ENCODE assay signal across 12 cellular contexts in the genomic region with DNA sequence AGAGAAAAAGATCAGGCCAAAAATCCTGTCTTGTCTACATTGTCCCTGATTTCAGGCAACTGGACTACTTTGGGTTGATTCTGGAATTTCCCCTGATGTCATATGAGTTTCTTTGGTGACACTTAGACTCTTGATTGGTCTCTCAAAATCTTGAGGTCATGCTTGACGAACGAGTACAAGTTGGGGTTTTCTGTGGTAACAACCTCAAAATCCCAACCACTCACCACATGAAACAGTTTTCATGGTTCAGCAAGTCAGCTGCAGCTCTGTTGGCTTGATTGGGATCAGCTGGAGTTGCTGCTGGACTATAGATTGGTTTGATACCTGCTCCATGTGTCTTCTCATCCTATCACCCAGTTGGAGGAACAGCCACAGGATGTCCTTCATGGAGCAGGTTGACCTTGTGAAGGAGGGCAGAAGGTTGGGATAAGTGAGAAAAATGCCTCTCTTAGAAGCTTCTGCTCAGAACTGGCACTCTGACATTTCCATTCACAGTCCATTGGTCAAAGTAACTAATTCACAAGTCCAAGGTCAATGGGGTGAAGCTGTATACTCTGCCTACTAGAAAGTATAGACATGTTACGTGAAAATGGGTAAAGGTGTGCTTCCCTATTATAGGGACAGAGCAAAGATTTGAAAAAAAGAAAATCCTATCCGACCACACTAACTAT.
DNase-seq lines count a peak whose midpoint lies in the region; ATAC-seq lines count a peak whose summit lies in the region.
"Had no signal": no experiment of that assay in that cellular context is flagged by ENCODE, and none has a peak within 500 bp of the region (broad histone marks: within the 10 kb centered on the region; RNA-seq: fewer than 3 reads in every experiment).

No MANE protein-coding gene starts in this region.

- no peaks in the 10 kb centered on the region for H3K36me3 Mint-ChIP-seq in T-cell
- H3K36me3 Mint-ChIP-seq in CD8-positive, alpha-beta memory T cell = no peaks in the 10 kb centered on the region
- H3K36me3 Mint-ChIP-seq: stimulated activated effector memory CD8-positive, alpha-beta T cell treated with anti-CD3 and anti-CD28 coated beads, Interleukin-12 subunit alpha, Interleukin-12 subunit beta, amount 100 ng/mL, for 72 hours had no signal

- no peak overlapping the region for H3K4me3 Mint-ChIP-seq in T-cell
- no peak overlapping the region for H3K4me3 Mint-ChIP-seq in CD8-positive, alpha-beta memory T cell
- H3K4me3 Mint-ChIP-seq: stimulated activated effector memory CD8-positive, alpha-beta T cell treated with anti-CD3 and anti-CD28 coated beads, Interleukin-12 subunit alpha, Interleukin-12 subunit beta, amount 100 ng/mL, for 72 hours had no signal

- no peaks in the 10 kb centered on the region for H3K27me3 ChIP-seq in CD8-positive, alpha-beta memory T cell (ENCODE audit: insufficient read depth, low read length, poor library complexity, severe bottlenecking)
- H3K27me3 ChIP-seq: neutrophil had no signal

- intact Hi-C loops in left ventricle myocardium superior (cut with micrococcal nuclease) = no loop called here

- no peak overlapping the region for H3K27ac Mint-ChIP-seq in T-cell
- H3K27ac Mint-ChIP-seq in CD8-positive, alpha-beta memory T cell = no peak overlapping the region
- H3K27ac Mint-ChIP-seq: stimulated activated effector memory CD8-positive, alpha-beta T cell treated with anti-CD3 and anti-CD28 coated beads, Interleukin-12 subunit alpha, Interleukin-12 subunit beta, amount 100 ng/mL, for 72 hours had no signal

- no peak for DNase-seq in T-cell
- no peak for DNase-seq in CD8-positive, alpha-beta memory T cell
- DNase-seq in left ventricle myocardium superior = no peak
- DNase-seq in putamen (ENCODE audit: low spot score) = no peak
- DNase-seq: activated CD4-positive, CD25-positive, alpha-beta regulatory T cell; KBM-7; SHP77 had no signal

- POLR2A ChIA-PET in T-cell (lab: Charles Lee) = no interaction called here
- POLR2A ChIA-PET in CD8-positive, alpha-beta memory T cell (lab: Charles Lee) = no interaction called here

- CTCF ChIA-PET in T-cell (lab: Charles Lee) = no interaction called here
- CTCF ChIA-PET in CD8-positive, alpha-beta memory T cell (lab: Charles Lee) = no interaction called here

- no peaks in the 10 kb centered on the region for H3K36me3 ChIP-seq in CD8-positive, alpha-beta memory T cell (ENCODE audit: insufficient read depth, low read length)
- H3K36me3 ChIP-seq: neutrophil had no signal

- H3K4me1 ChIP-seq in CD8-positive, alpha-beta memory T cell (ENCODE audit: insufficient read depth, low read length) = no peaks in the 10 kb centered on the region

- peaks cover 2 to 6% (median 3%) of the 10 kb centered on the region in 3 donors for H3K9me3 Mint-ChIP-seq in T-cell
- H3K9me3 Mint-ChIP-seq in CD8-positive, alpha-beta memory T cell = peaks cover 0 to 5% (median 3%) of the 10 kb centered on the region in 5 donors

- H3K27me3 Mint-ChIP-seq in T-cell = no peaks in the 10 kb centered on the region
- H3K27me3 Mint-ChIP-seq in CD8-positive, alpha-beta memory T cell = no peaks in the 10 kb centered on the region

- no peaks in the 10 kb centered on the region for H3K9me3 ChIP-seq in CD8-positive, alpha-beta memory T cell (ENCODE audit: low read length)
- H3K9me3 ChIP-seq: neutrophil had no signal

- H3K4me1 Mint-ChIP-seq in T-cell = no peaks in the 10 kb centered on the region
- H3K4me1 Mint-ChIP-seq in CD8-positive, alpha-beta memory T cell = no peaks in the 10 kb centered on the region
- H3K4me1 Mint-ChIP-seq: stimulated activated effector memory CD8-positive, alpha-beta T cell treated with anti-CD3 and anti-CD28 coated beads, Interleukin-12 subunit alpha, Interleukin-12 subunit beta, amount 100 ng/mL, for 72 hours had no signal

- H3K27ac ChIP-seq in CD8-positive, alpha-beta memory T cell (ENCODE audit: low read depth, low read length) = no peak overlapping the region
- H3K27ac ChIP-seq: neutrophil had no signal

- ATAC-seq in GM19035 (IDR thresholded peaks at IDR 0.05; ENCODE audit: unreplicated experiment) (peak; percentile 87), GM21825 (IDR thresholded peaks at IDR 0.05; ENCODE audit: unreplicated experiment) (peak; percentile 87), HG03175 (IDR thresholded peaks at IDR 0.05; ENCODE audit: unreplicated experiment) (peak; percentile 83), T-cell (replicated peaks in 1 of 4) (no peak), left ventricle myocardium superior (no peak)
- ATAC-seq: stimulated activated effector memory CD8-positive, alpha-beta T cell treated with anti-CD3 and anti-CD28 coated beads, Interleukin-12 subunit alpha, Interleukin-12 subunit beta, amount 100 ng/mL, for 72 hours had no signal

- no peak overlapping the region for H3K4me3 ChIP-seq in CD8-positive, alpha-beta memory T cell (ENCODE audit: low read length)

Comparison
In these comparisons a context has a peak if more than half of its experiments do, and no peak if none do; other contexts are left out.
1. ATAC-seq: peak in GM19035 (single experiment), GM21825 (single experiment) and HG03175 (single experiment); none in T-cell (0 of 4) and left ventricle myocardium superior (single experiment).